ENCODE assay signal across 1 cellular context in the genomic region with DNA sequence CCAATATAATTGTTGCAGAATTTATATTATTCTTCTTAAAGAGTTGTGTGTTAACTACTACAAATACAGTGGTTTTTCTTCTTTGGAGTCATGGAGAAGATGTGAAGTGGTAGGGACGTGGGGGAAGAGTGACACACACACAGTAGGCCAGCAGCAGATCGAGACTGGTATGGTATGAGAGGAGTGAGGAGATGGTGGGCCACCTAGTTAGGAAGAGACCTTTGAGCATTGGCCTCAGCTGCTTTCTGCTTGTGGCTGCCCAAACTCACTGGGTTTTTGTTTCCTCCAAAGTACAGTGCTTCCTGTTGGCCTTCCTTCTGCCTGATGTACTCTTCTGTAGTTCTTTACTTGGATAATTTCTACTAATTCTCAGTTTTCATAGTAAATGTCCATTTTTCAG.
TF ChIP-seq lines count a peak whose summit lies in the region.

No MANE protein-coding gene starts in this region.

TF ChIP-seq in GM23338, 12 proteins besides CTCF, POLR2A, EP300 and RAD21 (continued from another document):
- TF ChIP-seq, protein P1, sequence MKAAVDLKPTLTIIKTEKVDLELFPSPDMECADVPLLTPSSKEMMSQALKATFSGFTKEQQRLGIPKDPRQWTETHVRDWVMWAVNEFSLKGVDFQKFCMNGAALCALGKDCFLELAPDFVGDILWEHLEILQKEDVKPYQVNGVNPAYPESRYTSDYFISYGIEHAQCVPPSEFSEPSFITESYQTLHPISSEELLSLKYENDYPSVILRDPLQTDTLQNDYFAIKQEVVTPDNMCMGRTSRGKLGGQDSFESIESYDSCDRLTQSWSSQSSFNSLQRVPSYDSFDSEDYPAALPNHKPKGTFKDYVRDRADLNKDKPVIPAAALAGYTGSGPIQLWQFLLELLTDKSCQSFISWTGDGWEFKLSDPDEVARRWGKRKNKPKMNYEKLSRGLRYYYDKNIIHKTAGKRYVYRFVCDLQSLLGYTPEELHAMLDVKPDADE (IDR thresholded peaks at IDR 0.05) = no peak
- no peak for TF ChIP-seq EZH2phosphoT487 (IDR thresholded peaks at IDR 0.05; ENCODE audit: unreplicated experiment)
- TF ChIP-seq CREB1 (CRISPR knock-in tag; IDR thresholded peaks at IDR 0.05; ENCODE audit: low read depth) = no peak
- TF ChIP-seq ZNF114 (CRISPR knock-in tag; IDR thresholded peaks at IDR 0.05) = no peak
- TF ChIP-seq POLR2AphosphoS5 (IDR thresholded peaks at IDR 0.05; ENCODE audit: low read depth) = no peak
- no peak for TF ChIP-seq STAT1 (IDR thresholded peaks at IDR 0.05; ENCODE audit: unreplicated experiment)
